In genomic region chr11:114058871-114059277, GRCh38 we compare ENCODE assay signal across 2 cellular contexts.
TF ChIP-seq lines count a peak whose summit lies in the region.

No MANE protein-coding gene starts in this region.

TF ChIP-seq in liver, 16 proteins besides CTCF, POLR2A, EP300 and RAD21:
- no peak for TF ChIP-seq REST (IDR thresholded peaks at IDR 0.05)
- TF ChIP-seq HNF4A (conservative IDR thresholded peaks at IDR 0.05), result peak in 1 of 2 donors; percentile 9
- no peak for TF ChIP-seq TAF1 (conservative IDR thresholded peaks at IDR 0.05)
- TF ChIP-seq, protein P1, sequence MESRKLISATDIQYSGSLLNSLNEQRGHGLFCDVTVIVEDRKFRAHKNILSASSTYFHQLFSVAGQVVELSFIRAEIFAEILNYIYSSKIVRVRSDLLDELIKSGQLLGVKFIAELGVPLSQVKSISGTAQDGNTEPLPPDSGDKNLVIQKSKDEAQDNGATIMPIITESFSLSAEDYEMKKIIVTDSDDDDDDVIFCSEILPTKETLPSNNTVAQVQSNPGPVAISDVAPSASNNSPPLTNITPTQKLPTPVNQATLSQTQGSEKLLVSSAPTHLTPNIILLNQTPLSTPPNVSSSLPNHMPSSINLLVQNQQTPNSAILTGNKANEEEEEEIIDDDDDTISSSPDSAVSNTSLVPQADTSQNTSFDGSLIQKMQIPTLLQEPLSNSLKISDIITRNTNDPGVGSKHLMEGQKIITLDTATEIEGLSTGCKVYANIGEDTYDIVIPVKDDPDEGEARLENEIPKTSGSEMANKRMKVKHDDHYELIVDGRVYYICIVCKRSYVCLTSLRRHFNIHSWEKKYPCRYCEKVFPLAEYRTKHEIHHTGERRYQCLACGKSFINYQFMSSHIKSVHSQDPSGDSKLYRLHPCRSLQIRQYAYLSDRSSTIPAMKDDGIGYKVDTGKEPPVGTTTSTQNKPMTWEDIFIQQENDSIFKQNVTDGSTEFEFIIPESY (IDR thresholded peaks at IDR 0.05), result no peak
- TF ChIP-seq FOXA1 (IDR thresholded peaks at IDR 0.05), result no peak
- TF ChIP-seq HNF4G (IDR thresholded peaks at IDR 0.05), result no peak

TF ChIP-seq in HepG2, 621 proteins besides CTCF, POLR2A, EP300 and RAD21:
- TF ChIP-seq ZNF768 (CRISPR knock-in tag; IDR thresholded peaks at IDR 0.05) (no peak), ZNF563 (CRISPR knock-in tag; IDR thresholded peaks at IDR 0.05) (no peak), ZNF770 (CRISPR knock-in tag; IDR thresholded peaks at IDR 0.05) (no peak), IKZF4 (CRISPR knock-in tag; IDR thresholded peaks at IDR 0.05; ENCODE audit: borderline replicate concordance, low read depth, not compliant biosample characterization) (no peak), ZBTB14 (CRISPR knock-in tag; IDR thresholded peaks at IDR 0.05) (no peak), SUZ12 (IDR thresholded peaks at IDR 0.05; ENCODE audit: low read depth, low read length) (no peak), ZNF143 (CRISPR knock-in tag; IDR thresholded peaks at IDR 0.05) (no peak), KMT2B (CRISPR knock-in tag; IDR thresholded peaks at IDR 0.05) (no peak), NCOA5 (CRISPR knock-in tag; IDR thresholded peaks at IDR 0.05) (no peak), SP2 (CRISPR knock-in tag; IDR thresholded peaks at IDR 0.05) (no peak)
